Comparison of ENCODE assay signal across 1 cellular context in genomic region chr1:172549621-172550280, GRCh38.
TF ChIP-seq lines count a peak whose summit lies in the region.

No MANE protein-coding gene starts in this region.

TF ChIP-seq in WTC11, 78 proteins besides CTCF, POLR2A, EP300 and RAD21 (continued from another document):
- TF ChIP-seq, protein P1, sequence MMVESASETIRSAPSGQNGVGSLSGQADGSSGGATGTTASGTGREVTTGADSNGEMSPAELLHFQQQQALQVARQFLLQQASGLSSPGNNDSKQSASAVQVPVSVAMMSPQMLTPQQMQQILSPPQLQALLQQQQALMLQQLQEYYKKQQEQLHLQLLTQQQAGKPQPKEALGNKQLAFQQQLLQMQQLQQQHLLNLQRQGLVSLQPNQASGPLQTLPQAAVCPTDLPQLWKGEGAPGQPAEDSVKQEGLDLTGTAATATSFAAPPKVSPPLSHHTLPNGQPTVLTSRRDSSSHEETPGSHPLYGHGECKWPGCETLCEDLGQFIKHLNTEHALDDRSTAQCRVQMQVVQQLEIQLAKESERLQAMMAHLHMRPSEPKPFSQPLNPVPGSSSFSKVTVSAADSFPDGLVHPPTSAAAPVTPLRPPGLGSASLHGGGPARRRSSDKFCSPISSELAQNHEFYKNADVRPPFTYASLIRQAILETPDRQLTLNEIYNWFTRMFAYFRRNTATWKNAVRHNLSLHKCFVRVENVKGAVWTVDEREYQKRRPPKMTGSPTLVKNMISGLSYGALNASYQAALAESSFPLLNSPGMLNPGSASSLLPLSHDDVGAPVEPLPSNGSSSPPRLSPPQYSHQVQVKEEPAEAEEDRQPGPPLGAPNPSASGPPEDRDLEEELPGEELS (CRISPR knock-in tag; IDR thresholded peaks at IDR 0.05), result no peak
- no peak for TF ChIP-seq ZNF317 (CRISPR knock-in tag; IDR thresholded peaks at IDR 0.05; ENCODE audit: borderline replicate concordance, low read depth)
- TF ChIP-seq NFYB (CRISPR knock-in tag; conservative IDR thresholded peaks at IDR 0.05; ENCODE audit: low read depth), result no peak
- TF ChIP-seq, protein P2, sequence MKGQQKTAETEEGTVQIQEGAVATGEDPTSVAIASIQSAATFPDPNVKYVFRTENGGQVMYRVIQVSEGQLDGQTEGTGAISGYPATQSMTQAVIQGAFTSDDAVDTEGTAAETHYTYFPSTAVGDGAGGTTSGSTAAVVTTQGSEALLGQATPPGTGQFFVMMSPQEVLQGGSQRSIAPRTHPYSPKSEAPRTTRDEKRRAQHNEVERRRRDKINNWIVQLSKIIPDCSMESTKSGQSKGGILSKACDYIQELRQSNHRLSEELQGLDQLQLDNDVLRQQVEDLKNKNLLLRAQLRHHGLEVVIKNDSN (CRISPR knock-in tag; IDR thresholded peaks at IDR 0.05), result no peak
- no peak for TF ChIP-seq NR1H2 (CRISPR knock-in tag; IDR thresholded peaks at IDR 0.05)
- TF ChIP-seq TEAD1 (CRISPR knock-in tag; IDR thresholded peaks at IDR 0.05), result no peak
- TF ChIP-seq SOX15 (CRISPR knock-in tag; IDR thresholded peaks at IDR 0.05), result no peak
- TF ChIP-seq, protein P3, sequence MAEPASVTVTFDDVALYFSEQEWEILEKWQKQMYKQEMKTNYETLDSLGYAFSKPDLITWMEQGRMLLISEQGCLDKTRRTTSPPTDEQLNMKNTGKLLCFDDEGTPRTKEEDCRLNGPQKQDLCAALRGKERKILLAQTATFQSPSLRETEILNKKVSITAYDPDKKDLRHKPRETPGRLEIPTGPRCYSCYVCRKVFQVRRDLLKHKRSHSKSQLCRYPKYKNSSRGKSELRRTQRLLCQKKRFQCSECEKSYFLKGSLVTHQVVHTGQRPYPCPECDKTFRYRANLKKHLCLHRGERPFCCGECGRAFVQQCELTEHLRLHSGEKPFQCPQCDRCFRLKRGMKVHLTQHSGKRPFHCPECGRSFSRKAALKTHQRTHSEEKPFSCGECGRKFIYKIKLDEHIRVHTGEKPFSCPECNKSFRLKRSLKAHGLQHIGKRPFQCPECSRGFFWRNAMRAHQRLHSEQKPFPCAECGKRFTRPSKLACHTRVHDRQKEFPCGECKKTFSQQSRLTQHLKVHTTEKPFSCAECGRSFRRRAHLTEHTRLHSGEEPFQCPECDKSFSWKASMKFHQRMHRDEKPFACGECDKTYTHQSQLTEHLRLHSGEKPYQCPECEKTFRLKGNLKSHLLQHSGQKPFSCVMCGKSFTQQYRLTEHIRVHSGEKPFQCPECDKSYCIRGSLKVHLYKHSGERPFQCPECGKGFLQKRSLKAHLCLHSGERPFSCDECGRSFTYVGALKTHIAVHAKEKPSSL (CRISPR knock-in tag; conservative IDR thresholded peaks at IDR 0.05), result no peak
- no peak for TF ChIP-seq RELA (CRISPR knock-in tag; IDR thresholded peaks at IDR 0.05; ENCODE audit: borderline replicate concordance)
- no peak for TF ChIP-seq ZNF232 (CRISPR knock-in tag; IDR thresholded peaks at IDR 0.05)
- TF ChIP-seq NFE2L1 (CRISPR knock-in tag; IDR thresholded peaks at IDR 0.05), result no peak
- TF ChIP-seq, protein P4, sequence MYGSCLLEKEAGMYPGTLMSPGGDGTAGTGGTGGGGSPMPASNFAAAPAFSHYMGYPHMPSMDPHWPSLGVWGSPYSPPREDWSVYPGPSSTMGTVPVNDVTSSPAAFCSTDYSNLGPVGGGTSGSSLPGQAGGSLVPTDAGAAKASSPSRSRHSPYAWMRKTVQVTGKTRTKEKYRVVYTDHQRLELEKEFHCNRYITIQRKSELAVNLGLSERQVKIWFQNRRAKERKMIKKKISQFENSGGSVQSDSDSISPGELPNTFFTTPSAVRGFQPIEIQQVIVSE (CRISPR knock-in tag; IDR thresholded peaks at IDR 0.05; ENCODE audit: borderline replicate concordance), result no peak
- TF ChIP-seq, protein P5, sequence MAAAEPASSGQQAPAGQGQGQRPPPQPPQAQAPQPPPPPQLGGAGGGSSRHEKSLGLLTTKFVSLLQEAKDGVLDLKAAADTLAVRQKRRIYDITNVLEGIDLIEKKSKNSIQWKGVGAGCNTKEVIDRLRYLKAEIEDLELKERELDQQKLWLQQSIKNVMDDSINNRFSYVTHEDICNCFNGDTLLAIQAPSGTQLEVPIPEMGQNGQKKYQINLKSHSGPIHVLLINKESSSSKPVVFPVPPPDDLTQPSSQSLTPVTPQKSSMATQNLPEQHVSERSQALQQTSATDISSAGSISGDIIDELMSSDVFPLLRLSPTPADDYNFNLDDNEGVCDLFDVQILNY (CRISPR knock-in tag; IDR thresholded peaks at IDR 0.05), result no peak
